24 cellular contexts compared by ENCODE assay signal in genomic region chrX:38346150-38346549, GRCh38. TPM values are rescaled to one million over a fixed set of nuclear protein-coding genes. Genes with fewer than 3 reads are reported as not detected.
DNase-seq lines count a peak whose midpoint lies in the region; ATAC-seq, FAIRE-seq and TF ChIP-seq lines count a peak whose summit lies in the region.
"Had no signal": no experiment of that assay in that cellular context is flagged by ENCODE, and none has a peak within 500 bp of the region (broad histone marks: within the 10 kb centered on the region; RNA-seq: fewer than 3 reads in every experiment).

No MANE protein-coding gene starts in this region.

- H3K36me3 Mint-ChIP-seq in CD14-positive monocyte, result peaks cover 0 to 4% of the 10 kb centered on the region in 2 donors
- H3K36me3 Mint-ChIP-seq: CD4-positive, CD25-positive, alpha-beta regulatory T cell; CD8-positive, alpha-beta memory T cell had no signal

- in situ Hi-C loops in K562 (cut with MboI), result no loop called here

- H3K36me3 ChIP-seq in K562 (ENCODE audit: control insufficient read depth, insufficient read depth, low read length) (no peaks in the 10 kb centered on the region), neutrophil (no peaks in the 10 kb centered on the region)
- H3K36me3 ChIP-seq: BLaER1 had no signal

- H3K27me3 Mint-ChIP-seq in CD14-positive monocyte (ENCODE audit: low read depth in 3 of 3), result peaks cover 2 to 4% (median 3%) of the 10 kb centered on the region in 3 donors

- no peak overlapping the region for H3K4me2 ChIP-seq in K562 (ENCODE audit: insufficient read depth, low read length)
- H3K4me2 ChIP-seq: BLaER1 had no signal

- no peak overlapping the region for H3K9ac ChIP-seq in K562 (ENCODE audit: insufficient read depth in 1 of 2, low read depth in 2 of 2, low read length in 2 of 2)
- H3K9ac ChIP-seq: BLaER1 had no signal

- BruUV-seq in K562 (replicated peaks; lab: Mats Ljungman, UMichigan), result no TSS peak

- no peak overlapping the region for H3K4me3 Mint-ChIP-seq in CD14-positive monocyte
- H3K4me3 Mint-ChIP-seq: CD4-positive, CD25-positive, alpha-beta regulatory T cell; CD8-positive, alpha-beta memory T cell; H9 had no signal

- no peaks in the 10 kb centered on the region for H3K9me1 ChIP-seq in K562 (ENCODE audit: control insufficient read depth, insufficient read depth, low read length)

- H3K9me3 Mint-ChIP-seq in CD14-positive monocyte, result peaks cover 0 to 6% (median 0%) of the 10 kb centered on the region in 7 donors
- H3K9me3 Mint-ChIP-seq: CD4-positive, CD25-positive, alpha-beta regulatory T cell had no signal

- H3K27ac ChIP-seq in K562 (ENCODE audit: extremely low read depth, low read depth, low read length), result no peak overlapping the region
- peak overlapping the region; percentile 82 for H3K27ac ChIP-seq in neutrophil
- H3K27ac ChIP-seq: 22Rv1, BLaER1 had no signal

- no peak for TF ChIP-seq POLR2A in K562 (conservative IDR thresholded peaks at IDR 0.05)

- no peak for TF ChIP-seq EP300 in K562 (IDR thresholded peaks at IDR 0.05; ENCODE audit: low read length)

- peak; percentile 3 for DNase-seq in DMS53 (lab: John Stamatoyannopoulos, UW)
- DNase-seq in DMS53 treated with DMSO at 0.1 percent for 48 hours (lab: John Stamatoyannopoulos, UW; ENCODE audit: unreplicated experiment), result no peak
- no peak for DNase-seq in CD14-positive monocyte (ENCODE audit: low spot score)
- no peak for DNase-seq in K562 (ENCODE audit: extremely low read depth in 1 of 4, low spot score in 3 of 4)
- DNase-seq: CD4-positive, CD25-positive, alpha-beta regulatory T cell; CD8-positive, alpha-beta memory T cell; COR-L47; DMS 273 treated with DMSO at 0.1 percent for 48 hours; DMS79; GDM1; GOT3; H9; Karpas-422; KBM-7 had no signal

- H3K9me3 ChIP-seq in K562 (replicated peaks; ENCODE audit: control insufficient read depth, insufficient read depth, low read depth, low read length) (no peaks in the 10 kb centered on the region), neutrophil (no peaks in the 10 kb centered on the region)
- H3K9me3 ChIP-seq: BLaER1 had no signal

- no peak for TF ChIP-seq CTCF in CD14-positive monocyte (IDR thresholded peaks at IDR 0.05)
- no peak for TF ChIP-seq CTCF in K562 (IDR thresholded peaks at IDR 0.05 in 2 of 3, conservative IDR thresholded peaks at IDR 0.05 in 1 of 3; ENCODE audit: insufficient read depth in 2 of 3, low read depth in 1 of 3, low read length in 3 of 3)
- TF ChIP-seq CTCF in neutrophil (IDR thresholded peaks at IDR 0.05), result no peak

- WGBS in K562 (ENCODE audit: insufficient coverage, low coverage, missing lambda C conversion rate), result 1% methylated on average over 5 of the region's 5 CpGs

- H3K27me3 ChIP-seq in K562 (ENCODE audit: control insufficient read depth in 2 of 2, insufficient read depth in 2 of 2, low read length in 2 of 2) (no peaks in the 10 kb centered on the region), neutrophil (peaks cover 9% of the 10 kb centered on the region)
- H3K27me3 ChIP-seq: BLaER1 had no signal

- H3K27ac Mint-ChIP-seq in CD14-positive monocyte, result peak overlapping the region in 5 of 7 donors; percentile 10 to 84 (median 62)
- H3K27ac Mint-ChIP-seq: CD4-positive, CD25-positive, alpha-beta regulatory T cell; CD8-positive, alpha-beta memory T cell; H9 had no signal

- ATAC-seq in K562 (no peak), GM19324 (IDR thresholded peaks at IDR 0.05; ENCODE audit: low FRiP score, unreplicated experiment) (no peak), GM19463 (IDR thresholded peaks at IDR 0.05; ENCODE audit: unreplicated experiment) (no peak), GM21447 (IDR thresholded peaks at IDR 0.05; ENCODE audit: unreplicated experiment) (no peak)

- POLR2A ChIA-PET in K562 (lab: Yijun Ruan, JAX), result no interaction called here

- intact Hi-C loops in CD14-positive monocyte (cut with micrococcal nuclease) (no loop called here), K562 (cut with micrococcal nuclease) (no loop called here)

- H3K4me1 ChIP-seq in K562 (replicated peaks in 1 of 2; ENCODE audit: control insufficient read depth in 2 of 2, insufficient read depth in 2 of 2, low read length in 2 of 2), result no peaks in the 10 kb centered on the region
- H3K4me1 ChIP-seq in neutrophil (ENCODE audit: control insufficient read depth in 1 of 2, insufficient read depth in 1 of 2, low read depth in 1 of 2, low read length in 1 of 2), result peaks cover 16 to 19% of the 10 kb centered on the region in 2 experiments
- H3K4me1 ChIP-seq: BLaER1 had no signal

- H3K4me1 Mint-ChIP-seq in CD14-positive monocyte, result peaks cover 21% of the 10 kb centered on the region
- H3K4me1 Mint-ChIP-seq: CD4-positive, CD25-positive, alpha-beta regulatory T cell; CD8-positive, alpha-beta memory T cell; H9 had no signal

- no peak overlapping the region for H3K4me3 ChIP-seq in K562
- H3K4me3 ChIP-seq in neutrophil (ENCODE audit: low read depth in 1 of 2, low read length in 1 of 2), result no peak overlapping the region
- H3K4me3 ChIP-seq: BLaER1 had no signal

- FAIRE-seq in K562 (lab: Jason Lieb, UNC), result no peak

- CTCF ChIA-PET in K562 (lab: Yijun Ruan, JAX; ENCODE audit: low intra/inter-chr PET ratio), result no interaction called here

- no peak for TF ChIP-seq RAD21 in K562 (CRISPR knock-in tag; conservative IDR thresholded peaks at IDR 0.05 in 1 of 2, IDR thresholded peaks at IDR 0.05 in 1 of 2)

- no peaks in the 10 kb centered on the region for H4K20me1 ChIP-seq in K562 (replicated peaks; ENCODE audit: control insufficient read depth, insufficient read depth, low read length)
- H4K20me1 ChIP-seq: BLaER1 had no signal

- no peaks in the 10 kb centered on the region for H3K79me2 ChIP-seq in K562 (ENCODE audit: control insufficient read depth, insufficient read depth, low read length)

- no peak overlapping the region for H2AFZ ChIP-seq in K562 (ENCODE audit: low read depth, low read length)

TF ChIP-seq in K562, 482 proteins besides CTCF, POLR2A, EP300 and RAD21:
- TF ChIP-seq SUPT5H (IDR thresholded peaks at IDR 0.05) (no peak), MAFF (IDR thresholded peaks at IDR 0.05; ENCODE audit: low read length) (peak; percentile 30; the same call in 1 of the 2 replicates), MAFG (tag; conservative IDR thresholded peaks at IDR 0.05) (0 out of 2 replicates have a peak, but pooled peaks have one; percentile 10), MAFK (IDR thresholded peaks at IDR 0.05; ENCODE audit: low read length) (0 out of 2 replicates have a peak, but pooled peaks have one; percentile 24)
- TF ChIP-seq, protein P1, sequence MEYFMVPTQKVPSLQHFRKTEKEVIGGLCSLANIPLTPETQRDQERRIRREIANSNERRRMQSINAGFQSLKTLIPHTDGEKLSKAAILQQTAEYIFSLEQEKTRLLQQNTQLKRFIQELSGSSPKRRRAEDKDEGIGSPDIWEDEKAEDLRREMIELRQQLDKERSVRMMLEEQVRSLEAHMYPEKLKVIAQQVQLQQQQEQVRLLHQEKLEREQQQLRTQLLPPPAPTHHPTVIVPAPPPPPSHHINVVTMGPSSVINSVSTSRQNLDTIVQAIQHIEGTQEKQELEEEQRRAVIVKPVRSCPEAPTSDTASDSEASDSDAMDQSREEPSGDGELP (CRISPR knock-in tag; IDR thresholded peaks at IDR 0.05; ENCODE audit: borderline replicate concordance), result no peak

RNA-seq across cellular contexts. Expression of gene OTC, which starts 6.3 kb away (rescaled TPM):
- not detected for polyA plus RNA-seq in CD14-positive monocyte
- total RNA-seq in K562 (2011; cell fraction: chromatin; rRNA removed; ENCODE audit: low replicate concordance), result not detected in 2 replicates
- total RNA-seq in K562 (2011; cell fraction: nucleolus; rRNA removed), result not detected in 2 replicates
- total RNA-seq in K562 (2011; cell fraction: nucleoplasm; rRNA removed), result not detected in 2 replicates
- total RNA-seq in K562 (2014; rRNA removed), result not detected in 2 replicates
- not detected in 2 replicates for total RNA-seq in K562 (2014; rRNA removed; fragmentation: Illumina TruSeq; extraction: Trizol)
- not detected in 2 replicates for total RNA-seq in K562 (2015; rRNA removed; fragmentation: Illumina TruSeq; extraction: Trizol)
- total RNA-seq in K562 (2021), result not detected in 2 replicates
- polyA plus RNA-seq in K562 (2011; rRNA removed), result not detected in 2 replicates
- polyA plus RNA-seq in K562 (2011; cell fraction: cytosol; rRNA removed), result not detected in 2 replicates
- polyA plus RNA-seq in K562 (2011; cell fraction: nucleus; rRNA removed), result not detected in 2 replicates
- polyA plus RNA-seq in K562 (2012), result not detected in 2 replicates
- polyA plus RNA-seq in K562 (2014; fragmentation: Illumina TruSeq; extraction: Trizol), result not detected in 2 replicates
- polyA plus RNA-seq in K562 (2014; fragmentation: Nextera tagmentation; extraction: Ambion mirVana), result not detected
- polyA plus RNA-seq in K562 (2014; rRNA removed), result not detected in 2 replicates
- polyA minus RNA-seq in K562 (2011; rRNA and poly(A)+ RNA removed), result not detected in 2 replicates
- not detected in 2 replicates for polyA minus RNA-seq in K562 (2011; cell fraction: cytosol; rRNA and poly(A)+ RNA removed)
- polyA minus RNA-seq in K562 (2011; cell fraction: nucleus; rRNA and poly(A)+ RNA removed), result not detected in 2 replicates
- total RNA-seq: A673; CD4-positive, CD25-positive, alpha-beta regulatory T cell; Daoy; H9; HT-29 had no signal
- polyA plus RNA-seq: AG04450; CD4-positive, CD25-positive, alpha-beta regulatory T cell; CD8-positive, alpha-beta memory T cell had no signal

RNA-seq across cellular contexts. Expression of gene RPGR, which starts 18.8 kb away (rescaled TPM):
- polyA plus RNA-seq in CD14-positive monocyte (10 to 100 TPM in 1 of 2 donors, 1 to 10 TPM in 1; 4.3 to 10.9 TPM), K562 (2011; rRNA removed) (3.2 and 3.4 TPM in 2 replicates), K562 (2014; fragmentation: Illumina TruSeq; extraction: Trizol) (5.6 and 6.2 TPM in 2 replicates), K562 (2014; fragmentation: Nextera tagmentation; extraction: Ambion mirVana) (1 to 10 TPM; 2.1 to 2.7 TPM), K562 (2014; rRNA removed) (5.8 and 7.9 TPM in 2 replicates)
- total RNA-seq in K562 (2011; cell fraction: chromatin; rRNA removed; ENCODE audit: low replicate concordance), result 6.0 and 18.2 TPM in 2 replicates
- total RNA-seq in K562 (2011; cell fraction: nucleolus; rRNA removed), result 3.6 and 4.2 TPM in 2 replicates
- 4.8 and 5.6 TPM in 2 replicates for total RNA-seq in K562 (2011; cell fraction: nucleoplasm; rRNA removed)
- total RNA-seq in K562 (2014; rRNA removed) (4.9 and 6.4 TPM in 2 replicates), K562 (2014; rRNA removed; fragmentation: Illumina TruSeq; extraction: Trizol) (6.1 and 8.0 TPM in 2 replicates), K562 (2015; rRNA removed; fragmentation: Illumina TruSeq; extraction: Trizol) (5.2 and 6.2 TPM in 2 replicates), K562 (2021) (3.9 and 5.7 TPM in 2 replicates)
- polyA plus RNA-seq in K562 (2011; cell fraction: cytosol; rRNA removed), result 0.51 and 1.4 TPM in 2 replicates
- 1.9 and 3.1 TPM in 2 replicates for polyA plus RNA-seq in K562 (2011; cell fraction: nucleus; rRNA removed)
- 4.0 and 4.4 TPM in 2 replicates for polyA plus RNA-seq in K562 (2012)
- 3.8 and 5.0 TPM in 2 replicates for polyA minus RNA-seq in K562 (2011; rRNA and poly(A)+ RNA removed)
- 0.57 and 3.6 TPM in 2 replicates for polyA minus RNA-seq in K562 (2011; cell fraction: cytosol; rRNA and poly(A)+ RNA removed)
- polyA minus RNA-seq in K562 (2011; cell fraction: nucleus; rRNA and poly(A)+ RNA removed), result 6.0 and 8.6 TPM in 2 replicates
